Comparison of ENCODE assay signal across 15 cellular contexts in genomic region chr3:52890735-52891134, GRCh38. TPM values are rescaled to one million over a fixed set of nuclear protein-coding genes. Genes with fewer than 3 reads are reported as not detected.
DNase-seq lines count a peak whose midpoint lies in the region; ATAC-seq lines count a peak whose summit lies in the region.
"Had no signal": no experiment of that assay in that cellular context is flagged by ENCODE, and none has a peak within 500 bp of the region (broad histone marks: within the 10 kb centered on the region; RNA-seq: fewer than 3 reads in every experiment).

No MANE protein-coding gene starts in this region.

- peaks cover 19% of the 10 kb centered on the region for H3K36me3 Mint-ChIP-seq in activated T-cell treated with anti-CD3 and anti-CD28 coated beads, Interleukin-2, amount 50 U/mL, for 4 hours (ENCODE audit: insufficient read depth)

- no peaks in the 10 kb centered on the region for H3K27me3 ChIP-seq in aorta (ENCODE audit: control insufficient read depth in 1 of 2, insufficient read depth in 2 of 2, low read length in 1 of 2)

- no peaks in the 10 kb centered on the region for H3K36me3 ChIP-seq in aorta (ENCODE audit: control insufficient read depth in 1 of 2, insufficient read depth in 2 of 2, low read length in 1 of 2)

- peaks cover 4 to 26% of the 10 kb centered on the region in 2 donors for H3K4me1 ChIP-seq in aorta (ENCODE audit: control insufficient read depth in 1 of 2, insufficient read depth in 2 of 2, low read length in 2 of 2)

- no peaks in the 10 kb centered on the region for H3K9me3 Mint-ChIP-seq in activated T-cell treated with anti-CD3 and anti-CD28 coated beads, Interleukin-2, amount 50 U/mL, for 4 hours
- H3K9me3 Mint-ChIP-seq: GM23338 had no signal

- peak; percentile 41 to 47 for ATAC-seq in activated T-cell treated with anti-CD3 and anti-CD28 coated beads, Interleukin-2, amount 50 U/mL, for 4 hours
- ATAC-seq in aorta (ENCODE audit: low FRiP score): no peak

- H3K27ac ChIP-seq in aorta (ENCODE audit: low read depth in 1 of 2, low read length in 2 of 2): peak overlapping the region; percentile 91
- H3K27ac ChIP-seq: VCaP had no signal

- no peak overlapping the region for H3K4me3 ChIP-seq in aorta (ENCODE audit: low read length in 2 of 2)
- H3K4me3 ChIP-seq: GM23338 had no signal

- DNase-seq in stimulated activated CD4-positive, alpha-beta T cell treated with anti-CD3 and anti-CD28 coated beads, Interleukin-12 subunit alpha, Interleukin-12 subunit beta, amount 100 ng/mL, for 48 hours (ENCODE audit: low read depth in 2 of 3, low spot score in 1 of 3): peak in 2 of 3 donors; percentile 19 to 37
- no peak for DNase-seq in stimulated activated CD4-positive, alpha-beta T cell treated with anti-CD3 and anti-CD28 coated beads, Interleukin-2, amount 100 ng/mL, for 48 hours
- DNase-seq in activated T-cell treated with anti-CD3 and anti-CD28 coated beads, Interleukin-2, amount 50 U/mL, for 4 hours: peak; percentile 22
- peak; percentile 29 for DNase-seq in islet precursor cell
- DNase-seq in aorta: no peak
- no peak for DNase-seq in NCI-H446 treated with DMSO at 0.1 percent for 48 hours (lab: John Stamatoyannopoulos, UW)
- DNase-seq in AG20443 (ENCODE audit: low spot score): no peak
- no peak for DNase-seq in NCI-H2171 treated with DMSO at 0.1 percent for 48 hours (lab: John Stamatoyannopoulos, UW)
- DNase-seq: KBM-7, NCI-H2171, small intestine had no signal

- peaks cover 62% of the 10 kb centered on the region for H3K4me1 Mint-ChIP-seq in activated T-cell treated with anti-CD3 and anti-CD28 coated beads, Interleukin-2, amount 50 U/mL, for 4 hours (ENCODE audit: low read depth)

- 56 to 68% methylated on average over 5 of the region's 5 CpGs for WGBS in aorta, 2 donors

- no peaks in the 10 kb centered on the region for H3K27me3 Mint-ChIP-seq in activated T-cell treated with anti-CD3 and anti-CD28 coated beads, Interleukin-2, amount 50 U/mL, for 4 hours (ENCODE audit: low read depth)
- H3K27me3 Mint-ChIP-seq: B cell, brain had no signal

- intact Hi-C loops in aorta (cut with DNase I): loop anchor here (5.0 kb wide), 1 partner anchor 58 kb away; the partner anchor contains the start of gene ITIH4 (in 2 of the 2)

- H3K4me3 Mint-ChIP-seq in activated T-cell treated with anti-CD3 and anti-CD28 coated beads, Interleukin-2, amount 50 U/mL, for 4 hours: no peak overlapping the region
- H3K4me3 Mint-ChIP-seq: B cell, brain, GM23338 had no signal

- no peaks in the 10 kb centered on the region for H3K9me3 ChIP-seq in aorta (ENCODE audit: control insufficient read depth, low read length)

RNA-seq across cellular contexts. Expression of gene STIMATE, which starts 6.6 kb away (rescaled TPM):
- 10 to 100 TPM; 20.0 to 26.0 (median 25.6) TPM for total RNA-seq in activated T-cell treated with anti-CD3 and anti-CD28 coated beads, Interleukin-2, amount 50 U/mL, for 4 hours
- total RNA-seq in aorta: 10 to 100 TPM; 36.6 to 38.6 TPM
- 10 to 100 TPM; 17.7 to 26.6 TPM for polyA plus RNA-seq in aorta

RNA-seq across cellular contexts. Expression of gene MUSTN1, which starts 55.9 kb away (rescaled TPM):
- 1 to 10 TPM in 1 of 3 donors, under 1 TPM in 2; 0.38 to 1.2 (median 0.58) TPM for total RNA-seq in activated T-cell treated with anti-CD3 and anti-CD28 coated beads, Interleukin-2, amount 50 U/mL, for 4 hours
- 10 to 100 TPM; 56.8 to 86.6 TPM for total RNA-seq in aorta
- polyA plus RNA-seq in aorta: 100 to 1,000 TPM in 1 of 2 donors, 10 to 100 TPM in 1; 29.7 to 474 TPM

Comparison
In these comparisons a context has a peak if more than half of its experiments do, and no peak if none do; other contexts are left out.
1. DNase-seq: peak in stimulated activated CD4-positive, alpha-beta T cell treated with anti-CD3 and anti-CD28 coated beads, Interleukin-12 subunit alpha, Interleukin-12 subunit beta, amount 100 ng/mL, for 48 hours (2 of 3), activated T-cell treated with anti-CD3 and anti-CD28 coated beads, Interleukin-2, amount 50 U/mL, for 4 hours (single experiment) and islet precursor cell (single experiment); none in stimulated activated CD4-positive, alpha-beta T cell treated with anti-CD3 and anti-CD28 coated beads, Interleukin-2, amount 100 ng/mL, for 48 hours (0 of 2), aorta (0 of 2), NCI-H446 treated with DMSO at 0.1 percent for 48 hours (single experiment), AG20443 (single experiment) and NCI-H2171 treated with DMSO at 0.1 percent for 48 hours (single experiment).
2. RNA of gene MUSTN1, which starts 55.9 kb away (total RNA-seq): 56.8 to 86.6 TPM in aorta; 0.38 to 1.2 TPM in activated T-cell treated with anti-CD3 and anti-CD28 coated beads, Interleukin-2, amount 50 U/mL, for 4 hours; every median in the first group is over 10 times any median in the second.